In the genomic region with DNA sequence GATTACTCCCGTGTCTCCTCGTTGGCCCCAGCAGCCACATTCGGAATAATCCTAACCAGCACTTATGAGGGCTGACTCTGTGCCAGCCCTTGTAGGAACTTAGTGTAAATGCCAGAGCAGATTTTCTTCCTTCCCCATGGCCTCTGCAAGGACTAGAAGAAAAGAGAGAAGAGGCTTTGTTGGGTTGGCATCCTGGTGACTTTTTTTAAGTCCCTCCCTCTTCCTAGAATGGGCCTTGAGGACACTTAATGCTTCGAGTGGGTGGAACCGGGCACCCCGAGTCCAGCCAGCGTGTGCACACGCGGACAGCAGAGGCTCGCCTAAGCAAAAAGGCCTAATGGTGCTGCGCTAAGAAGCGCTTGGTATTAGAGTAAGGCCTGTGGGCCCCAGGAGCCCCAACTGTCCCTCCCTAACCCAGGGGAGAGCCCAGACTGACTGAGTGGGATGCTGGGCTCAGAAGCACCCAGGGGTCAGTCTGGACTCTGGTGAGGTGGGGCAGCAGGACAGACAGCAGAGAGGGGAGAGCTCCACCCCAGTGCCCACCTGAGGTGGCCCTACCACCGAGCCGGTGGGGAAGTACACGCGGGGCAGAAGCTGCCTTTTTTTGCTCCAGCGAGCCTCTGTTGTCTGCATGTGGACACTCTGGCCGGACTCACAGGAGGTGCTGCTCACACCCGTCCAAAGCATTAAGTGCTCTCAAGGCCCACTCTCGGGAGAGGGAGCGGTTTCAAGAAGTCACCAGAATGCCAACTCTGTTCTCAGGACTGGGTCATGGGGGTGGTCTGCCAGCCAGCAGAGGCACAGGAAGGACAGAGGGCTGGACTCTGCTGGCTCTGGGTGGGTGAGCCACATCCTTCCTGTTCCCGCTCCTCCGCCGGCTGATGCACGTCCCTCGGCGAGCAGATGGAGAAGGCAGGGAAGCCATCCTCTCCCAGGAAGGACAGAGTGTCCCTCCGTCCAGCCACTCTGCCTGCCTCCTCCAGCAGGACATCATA, we compare ENCODE assay signal across 8 cellular contexts. TPM values are rescaled to one million over a fixed set of nuclear protein-coding genes. Genes with fewer than 3 reads are reported as not detected.
A peak's percentile ranks its signal among the peaks of the same experiment; 100 is the strongest.
DNase-seq lines count a peak whose midpoint lies in the region; ATAC-seq, FAIRE-seq and TF ChIP-seq lines count a peak whose summit lies in the region.

No MANE protein-coding gene starts in this region.

- H3K9me3 ChIP-seq in K562 (replicated peaks; ENCODE audit: control insufficient read depth, insufficient read depth, low read depth, low read length) (no peaks in the 10 kb centered on the region), lower lobe of right lung (no peaks in the 10 kb centered on the region), stomach smooth muscle (ENCODE audit: control insufficient read depth in 2 of 2, low read length in 2 of 2) (no peaks in the 10 kb centered on the region)

- FAIRE-seq in K562 (lab: Jason Lieb, UNC): no peak

- peaks cover 98% of the 10 kb centered on the region for H3K4me1 Mint-ChIP-seq in activated CD4-positive, alpha-beta T cell treated with anti-CD3 and anti-CD28 coated beads for 36 hours

- ATAC-seq in activated CD4-positive, alpha-beta T cell treated with anti-CD3 and anti-CD28 coated beads for 36 hours: no peak
- ATAC-seq in K562: no peak
- ATAC-seq in lower lobe of right lung: peak; percentile 66 to 74
- ATAC-seq in HG03139 (IDR thresholded peaks at IDR 0.05; ENCODE audit: unreplicated experiment): no peak
- ATAC-seq in HG03159 (IDR thresholded peaks at IDR 0.05; ENCODE audit: unreplicated experiment): no peak

- peak overlapping the region in 1 of 2 experiments; percentile 26; a peak in 1 of 4 replicates for H3K9ac ChIP-seq in K562 (ENCODE audit: insufficient read depth in 1 of 2, low read depth in 2 of 2, low read length in 2 of 2)
- H3K9ac ChIP-seq in stomach smooth muscle (ENCODE audit: low read length in 2 of 2): peak overlapping the region; percentile 23 to 29

- no peak for TF ChIP-seq EP300 in K562 (IDR thresholded peaks at IDR 0.05; ENCODE audit: low read length)

- BruUV-seq in K562 (replicated peaks; lab: Mats Ljungman, UMichigan): no TSS peak

- H2AFZ ChIP-seq in K562 (ENCODE audit: low read depth, low read length): no peak overlapping the region

- TF ChIP-seq CTCF in K562 (IDR thresholded peaks at IDR 0.05 in 2 of 3, conservative IDR thresholded peaks at IDR 0.05 in 1 of 3; ENCODE audit: insufficient read depth in 2 of 3, low read depth in 1 of 3, low read length in 3 of 3): no peak
- TF ChIP-seq CTCF in lower lobe of right lung (IDR thresholded peaks at IDR 0.05): no peak

- POLR2A ChIA-PET in activated CD4-positive, alpha-beta T cell treated with anti-CD3 and anti-CD28 coated beads for 36 hours (lab: Charles Lee): interaction anchor here (1.2 kb wide), 1 partner anchor 12 kb away, joined by 6 read pairs; no protein-coding TSS in a partner anchor
- POLR2A ChIA-PET in K562 (lab: Yijun Ruan, JAX): interaction anchor here (0.7 to 1.0 kb wide), 2 partner anchors 8 to 22 kb away, joined by 3 to 4 read pairs; no protein-coding TSS in a partner anchor

- H3K27me3 Mint-ChIP-seq in activated CD4-positive, alpha-beta T cell treated with anti-CD3 and anti-CD28 coated beads for 36 hours: no peaks in the 10 kb centered on the region

- 88% methylated on average over 10 of the region's 28 CpGs for whole genome bisulfite sequencing in K562 (ENCODE audit: insufficient coverage, low coverage, missing lambda C conversion rate)

- no peak for TF ChIP-seq RAD21 in K562 (CRISPR knock-in tag; conservative IDR thresholded peaks at IDR 0.05 in 1 of 2, IDR thresholded peaks at IDR 0.05 in 1 of 2)

- peak; percentile 7 for DNase-seq in activated CD4-positive, alpha-beta T cell treated with anti-CD3 and anti-CD28 coated beads for 36 hours
- no peak for DNase-seq in activated CD4-positive, alpha-beta T cell treated with anti-CD3 and anti-CD28 coated beads, Interleukin-2, amount 50 U/mL, for 4 hours
- no peak for DNase-seq in K562 (ENCODE audit: extremely low read depth in 1 of 4, low spot score in 3 of 4)
- peak; percentile 76 for DNase-seq in lower lobe of right lung
- DNase-seq in NCI-H748 treated with DMSO at 0.1 percent for 48 hours (lab: John Stamatoyannopoulos, UW): no peak

- H3K27ac Mint-ChIP-seq in activated CD4-positive, alpha-beta T cell treated with anti-CD3 and anti-CD28 coated beads for 36 hours: peak overlapping the region; percentile 79

- in situ Hi-C loops in K562 (cut with MboI): no loop called here

- peak overlapping the region; percentile 30 for H3K4me3 Mint-ChIP-seq in activated CD4-positive, alpha-beta T cell treated with anti-CD3 and anti-CD28 coated beads for 36 hours

- peaks cover 24% of the 10 kb centered on the region for H3K9me1 ChIP-seq in K562 (ENCODE audit: control insufficient read depth, insufficient read depth, low read length)

- no peak overlapping the region for H3K4me2 ChIP-seq in K562 (ENCODE audit: insufficient read depth, low read length)

- peaks cover 32% of the 10 kb centered on the region for H3K36me3 Mint-ChIP-seq in activated CD4-positive, alpha-beta T cell treated with anti-CD3 and anti-CD28 coated beads for 36 hours (ENCODE audit: low read depth)

- CTCF ChIA-PET in activated CD4-positive, alpha-beta T cell treated with anti-CD3 and anti-CD28 coated beads for 36 hours (lab: Charles Lee): interaction anchor here (0.6 to 3.8 kb wide), 5 partner anchors 13 to 34 kb away, joined by 3 to 27 read pairs (median 4); no protein-coding TSS in a partner anchor
- CTCF ChIA-PET in K562 (lab: Yijun Ruan, JAX; ENCODE audit: low intra/inter-chr PET ratio): no interaction called here

- peaks cover 81% of the 10 kb centered on the region for H4K20me1 ChIP-seq in K562 (replicated peaks; ENCODE audit: control insufficient read depth, insufficient read depth, low read length)

- intact Hi-C loops in activated CD4-positive, alpha-beta T cell treated with anti-CD3 and anti-CD28 coated beads for 36 hours (cut with DNase I, micrococcal nuclease): no loop called here
- intact Hi-C loops in K562 (cut with micrococcal nuclease): no loop called here
- intact Hi-C loops in lower lobe of right lung (cut with DNase I): no loop called here

- H3K4me1 ChIP-seq in K562 (replicated peaks in 1 of 2; ENCODE audit: control insufficient read depth in 2 of 2, insufficient read depth in 2 of 2, low read length in 2 of 2) (peaks cover 29 to 37% of the 10 kb centered on the region in 2 experiments), lower lobe of right lung (peaks cover 100% of the 10 kb centered on the region), stomach smooth muscle (ENCODE audit: control insufficient read depth, insufficient read depth, low read length) (peaks cover 87% of the 10 kb centered on the region)

- H3K27me3 ChIP-seq in K562 (ENCODE audit: control insufficient read depth in 2 of 2, insufficient read depth in 2 of 2, low read length in 2 of 2) (no peaks in the 10 kb centered on the region), lower lobe of right lung (ENCODE audit: low read depth) (no peaks in the 10 kb centered on the region), stomach smooth muscle (ENCODE audit: control insufficient read depth in 1 of 2, insufficient read depth in 2 of 2, low read length in 2 of 2) (no peaks in the 10 kb centered on the region)

- H3K36me3 ChIP-seq in K562 (ENCODE audit: control insufficient read depth, insufficient read depth, low read length) (peaks cover 71% of the 10 kb centered on the region; the same call in 2 of the 3 replicates), lower lobe of right lung (no peaks in the 10 kb centered on the region), stomach smooth muscle (ENCODE audit: control insufficient read depth in 2 of 2, insufficient read depth in 2 of 2, low read length in 2 of 2) (peaks cover 0 to 2% of the 10 kb centered on the region in 2 donors)

- H3K79me2 ChIP-seq in K562 (ENCODE audit: control insufficient read depth, insufficient read depth, low read length): peaks cover 100% of the 10 kb centered on the region

- no peaks in the 10 kb centered on the region for H3K9me3 Mint-ChIP-seq in activated CD4-positive, alpha-beta T cell treated with anti-CD3 and anti-CD28 coated beads for 36 hours (ENCODE audit: low read depth)

- TF ChIP-seq POLR2A in K562 (conservative IDR thresholded peaks at IDR 0.05): no peak

- H3K4me3 ChIP-seq in K562 (no peak overlapping the region), lower lobe of right lung (peak overlapping the region; percentile 32), stomach smooth muscle (ENCODE audit: low read length in 2 of 2) (peak overlapping the region in 1 of 2 donors; percentile 22)

- H3K27ac ChIP-seq in K562 (ENCODE audit: extremely low read depth, low read depth, low read length) (no peak overlapping the region), lower lobe of right lung (peak overlapping the region; percentile 99), stomach smooth muscle (ENCODE audit: low read length) (peak overlapping the region; percentile 58)

RNA-seq across cellular contexts. Expression of a gene that starts 12.5 kb away (rescaled TPM):
- 10 to 100 TPM; 20.3 to 21.6 TPM for total RNA-seq in activated CD4-positive, alpha-beta T cell treated with anti-CD3 and anti-CD28 coated beads for 36 hours
- total RNA-seq in K562 (2011; cell fraction: chromatin; rRNA removed; ENCODE audit: low replicate concordance): 30.8 and 81.8 TPM in 2 replicates
- total RNA-seq in K562 (2011; cell fraction: nucleolus; rRNA removed): 74.2 and 84.7 TPM in 2 replicates
- total RNA-seq in K562 (2011; cell fraction: nucleoplasm; rRNA removed): 65.3 and 65.6 TPM in 2 replicates
- total RNA-seq in K562 (2014; rRNA removed) (11.1 and 14.2 TPM in 2 replicates), K562 (2014; rRNA removed; fragmentation: Illumina TruSeq; extraction: Trizol) (5.1 and 5.5 TPM in 2 replicates), K562 (2015; rRNA removed; fragmentation: Illumina TruSeq; extraction: Trizol) (5.2 and 5.4 TPM in 2 replicates), K562 (2021) (27.0 and 28.5 TPM in 2 replicates), lower lobe of right lung (37.0 TPM)
- polyA plus RNA-seq in K562 (2011; rRNA removed) (10.9 and 13.3 TPM in 2 replicates), K562 (2014; fragmentation: Illumina TruSeq; extraction: Trizol) (17.8 and 18.5 TPM in 2 replicates), K562 (2014; fragmentation: Nextera tagmentation; extraction: Ambion mirVana) (1 to 10 TPM; 4.4 to 4.9 TPM), K562 (2014; rRNA removed) (12.9 and 15.3 TPM in 2 replicates)
- polyA plus RNA-seq in K562 (2011; cell fraction: cytosol; rRNA removed): 14.2 and 21.9 TPM in 2 replicates
- 11.7 and 18.8 TPM in 2 replicates for polyA plus RNA-seq in K562 (2011; cell fraction: nucleus; rRNA removed)
- polyA plus RNA-seq in K562 (2012): 14.6 and 21.0 TPM in 2 replicates
- polyA minus RNA-seq in K562 (2011; rRNA and poly(A)+ RNA removed): 16.3 and 19.5 TPM in 2 replicates
- polyA minus RNA-seq in K562 (2011; cell fraction: cytosol; rRNA and poly(A)+ RNA removed): 18.0 and 19.1 TPM in 2 replicates
- 20.5 and 25.3 TPM in 2 replicates for polyA minus RNA-seq in K562 (2011; cell fraction: nucleus; rRNA and poly(A)+ RNA removed)

RNA-seq across cellular contexts. Expression of a gene that starts 27.9 kb away (rescaled TPM):
- under 1 TPM; 0.60 to 0.64 TPM for total RNA-seq in activated CD4-positive, alpha-beta T cell treated with anti-CD3 and anti-CD28 coated beads for 36 hours
- 0.30 and 3.4 TPM in 2 replicates for total RNA-seq in K562 (2011; cell fraction: chromatin; rRNA removed; ENCODE audit: low replicate concordance)
- 0.33 and 0.92 TPM in 2 replicates for total RNA-seq in K562 (2011; cell fraction: nucleolus; rRNA removed)
- total RNA-seq in K562 (2011; cell fraction: nucleoplasm; rRNA removed): 1.1 and 1.2 TPM in 2 replicates
- 0.45 and 2.0 TPM in 2 replicates for total RNA-seq in K562 (2014; rRNA removed)
- 0.98 and 1.2 TPM in 2 replicates for total RNA-seq in K562 (2014; rRNA removed; fragmentation: Illumina TruSeq; extraction: Trizol)
- total RNA-seq in K562 (2015; rRNA removed; fragmentation: Illumina TruSeq; extraction: Trizol): 0.54 and 0.68 TPM in 2 replicates
- 0.60 and 0.69 TPM in 2 replicates for total RNA-seq in K562 (2021)
- 0.62 and 1.2 TPM in 2 replicates for polyA plus RNA-seq in K562 (2011; rRNA removed)
- 0.06 and 0.22 TPM in 2 replicates for polyA plus RNA-seq in K562 (2011; cell fraction: cytosol; rRNA removed)
- polyA plus RNA-seq in K562 (2011; cell fraction: nucleus; rRNA removed): 1.4 and 1.5 TPM in 2 replicates
- polyA plus RNA-seq in K562 (2012): 0.51 and 1.7 TPM in 2 replicates
- 0.71 and 0.72 TPM in 2 replicates for polyA plus RNA-seq in K562 (2014; fragmentation: Illumina TruSeq; extraction: Trizol)
- polyA plus RNA-seq in K562 (2014; fragmentation: Nextera tagmentation; extraction: Ambion mirVana): under 1 TPM; 0.08 to 0.52 TPM
- 0.42 and 1.0 TPM in 2 replicates for polyA plus RNA-seq in K562 (2014; rRNA removed)
- polyA minus RNA-seq in K562 (2011; rRNA and poly(A)+ RNA removed): 0.88 and 1.3 TPM in 2 replicates
- polyA minus RNA-seq in K562 (2011; cell fraction: cytosol; rRNA and poly(A)+ RNA removed): 0.48 and 0.91 TPM in 2 replicates
- 0.40 and 1.3 TPM in 2 replicates for polyA minus RNA-seq in K562 (2011; cell fraction: nucleus; rRNA and poly(A)+ RNA removed)
- 1.1 TPM for total RNA-seq in lower lobe of right lung

RNA-seq across cellular contexts. Expression of a gene that starts 56.7 kb away (rescaled TPM):
- total RNA-seq in activated CD4-positive, alpha-beta T cell treated with anti-CD3 and anti-CD28 coated beads for 36 hours: 1 to 10 TPM; 2.1 to 2.8 TPM
- total RNA-seq in K562 (2011; cell fraction: chromatin; rRNA removed; ENCODE audit: low replicate concordance): 0.79 and 1.1 TPM in 2 replicates
- total RNA-seq in K562 (2011; cell fraction: nucleolus; rRNA removed): 0.79 and 1.8 TPM in 2 replicates
- 1.2 and 2.1 TPM in 2 replicates for total RNA-seq in K562 (2011; cell fraction: nucleoplasm; rRNA removed)
- total RNA-seq in K562 (2014; rRNA removed): 0.18 and 0.33 TPM in 2 replicates
- 0.29 and 0.45 TPM in 2 replicates for total RNA-seq in K562 (2014; rRNA removed; fragmentation: Illumina TruSeq; extraction: Trizol)
- total RNA-seq in K562 (2015; rRNA removed; fragmentation: Illumina TruSeq; extraction: Trizol): 0.30 and 0.40 TPM in 2 replicates
- 0.96 and 1.4 TPM in 2 replicates for total RNA-seq in K562 (2021)
- 0.74 and 1.8 TPM in 2 replicates for polyA plus RNA-seq in K562 (2011; rRNA removed)
- polyA plus RNA-seq in K562 (2011; cell fraction: cytosol; rRNA removed): 1.4 and 2.1 TPM in 2 replicates
- 0.86 and 0.92 TPM in 2 replicates for polyA plus RNA-seq in K562 (2011; cell fraction: nucleus; rRNA removed)
- polyA plus RNA-seq in K562 (2012): 0.65 and 0.80 TPM in 2 replicates
- polyA plus RNA-seq in K562 (2014; fragmentation: Illumina TruSeq; extraction: Trizol): 0.40 and 0.78 TPM in 2 replicates
- polyA plus RNA-seq in K562 (2014; fragmentation: Nextera tagmentation; extraction: Ambion mirVana): 1 to 10 TPM in 1 of 2 experiments, under 1 TPM in 1; 0.90 to 1.0 TPM
- polyA plus RNA-seq in K562 (2014; rRNA removed): 1.1 and 1.7 TPM in 2 replicates
- polyA minus RNA-seq in K562 (2011; rRNA and poly(A)+ RNA removed): 0.27 and 0.67 TPM in 2 replicates
- polyA minus RNA-seq in K562 (2011; cell fraction: cytosol; rRNA and poly(A)+ RNA removed): 0.57 and 0.82 TPM in 2 replicates
- 0.78 and 1.8 TPM in 2 replicates for polyA minus RNA-seq in K562 (2011; cell fraction: nucleus; rRNA and poly(A)+ RNA removed)
- 7.8 TPM for total RNA-seq in lower lobe of right lung

Comparison
In these comparisons a context has a peak if more than half of its experiments do, and no peak if none do; other contexts are left out.
1. DNase-seq: peak in activated CD4-positive, alpha-beta T cell treated with anti-CD3 and anti-CD28 coated beads for 36 hours (single experiment) and lower lobe of right lung (single experiment); none in activated CD4-positive, alpha-beta T cell treated with anti-CD3 and anti-CD28 coated beads, Interleukin-2, amount 50 U/mL, for 4 hours (0 of 2), K562 (0 of 4) and NCI-H748 treated with DMSO at 0.1 percent for 48 hours (single experiment).
2. ATAC-seq: peak in lower lobe of right lung (2 of 2); none in activated CD4-positive, alpha-beta T cell treated with anti-CD3 and anti-CD28 coated beads for 36 hours (single experiment), K562 (single experiment), HG03139 (single experiment) and HG03159 (single experiment).